Comparison of ENCODE assay signal across 9 cellular contexts in the genomic region with DNA sequence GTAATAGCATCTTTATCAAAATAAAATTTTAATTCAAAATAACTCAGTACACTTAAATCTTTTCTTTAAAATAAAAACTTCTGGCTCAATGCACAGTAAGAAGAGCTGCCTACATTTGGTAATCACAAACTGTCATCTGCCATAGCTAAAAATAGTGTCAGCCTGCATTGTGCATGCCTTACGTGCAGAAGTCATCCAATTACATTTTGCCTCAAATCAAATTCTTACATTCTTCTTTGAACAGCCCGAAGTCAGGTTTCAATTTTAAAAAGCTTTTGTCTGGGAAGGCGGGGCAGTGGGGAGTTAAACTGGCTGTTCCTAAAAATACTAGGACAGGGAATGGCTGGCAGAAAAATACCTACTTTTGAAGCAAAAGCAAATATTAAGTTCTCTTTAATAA. TPM values are rescaled to one million over a fixed set of nuclear protein-coding genes. Genes with fewer than 3 reads are reported as not detected.
DNase-seq lines count a peak whose midpoint lies in the region; ATAC-seq, FAIRE-seq and TF ChIP-seq lines count a peak whose summit lies in the region.
"Had no signal": no experiment of that assay in that cellular context is flagged by ENCODE, and none has a peak within 500 bp of the region (broad histone marks: within the 10 kb centered on the region; RNA-seq: fewer than 3 reads in every experiment).

No MANE protein-coding gene starts in this region.

- TF ChIP-seq CTCF in Panc1 (IDR thresholded peaks at IDR 0.05) (no peak), fibroblast of mammary gland (conservative IDR thresholded peaks at IDR 0.05; ENCODE audit: control insufficient read depth, insufficient read depth, low read depth, low read length) (no peak), kidney (IDR thresholded peaks at IDR 0.05; ENCODE audit: borderline replicate concordance, extremely low read depth, insufficient read depth) (no peak)

- H3K36me3 ChIP-seq in ACC112 (ENCODE audit: insufficient read depth, low read length) (no peaks in the 10 kb centered on the region), Panc1 (ENCODE audit: control insufficient read depth, insufficient read depth, low read length) (no peaks in the 10 kb centered on the region; the same call in 1 of the 2 replicates), kidney (ENCODE audit: control insufficient read depth in 1 of 2, insufficient read depth in 2 of 2, low read length in 2 of 2) (no peaks in the 10 kb centered on the region)

- BruUV-seq in Panc1 (replicated peaks; lab: Mats Ljungman, UMichigan) = no TSS peak

- ATAC-seq in GM21786 (IDR thresholded peaks at IDR 0.05; ENCODE audit: unreplicated experiment) = peak; percentile 52
- peak; percentile 28; the same call in 1 of the 2 replicates for ATAC-seq in Panc1
- no peak for ATAC-seq in HG02798 (IDR thresholded peaks at IDR 0.05; ENCODE audit: poor library complexity, unreplicated experiment)

- H3K27ac ChIP-seq in ACC112 (ENCODE audit: low read depth, low read length) = peak overlapping the region; percentile 20
- peak overlapping the region; percentile 75 for H3K27ac ChIP-seq in Panc1 (ENCODE audit: low read length)
- H3K27ac ChIP-seq in kidney (ENCODE audit: low read depth in 2 of 2, low read length in 2 of 2) = no peak overlapping the region

- no peak for FAIRE-seq in kidney (lab: Jason Lieb, UNC)

- peaks cover 96% of the 10 kb centered on the region for H3K79me2 ChIP-seq in ACC112 (ENCODE audit: control insufficient read depth, insufficient read depth, low read length, unreplicated experiment)

- no peaks in the 10 kb centered on the region for H3K27me3 ChIP-seq in ACC112 (ENCODE audit: insufficient read depth, low read length)
- no peaks in the 10 kb centered on the region for H3K27me3 ChIP-seq in Panc1 (ENCODE audit: control insufficient read depth, insufficient read depth, low read length)

- H3K4me1 ChIP-seq in ACC112 (ENCODE audit: control insufficient read depth, insufficient read depth, low read length, unreplicated experiment) (peaks cover 66% of the 10 kb centered on the region), Panc1 (ENCODE audit: control insufficient read depth, insufficient read depth, low read length) (peaks cover 93% of the 10 kb centered on the region), kidney (ENCODE audit: control insufficient read depth in 1 of 2, insufficient read depth in 1 of 2, low read depth in 1 of 2, low read length in 2 of 2) (peaks cover 0 to 8% of the 10 kb centered on the region in 2 donors)

- CTCF ChIA-PET in Panc1 (lab: Charles Lee) = no interaction called here

- DNase-seq in Panc1 (ENCODE audit: low read depth, low spot score) = no peak
- DNase-seq in fibroblast of mammary gland (ENCODE audit: low read depth) = peak; percentile 75
- DNase-seq in islet precursor cell = no peak
- DNase-seq in activated T-cell treated with anti-CD3 and anti-CD28 coated beads, Interleukin-2, amount 50 U/mL, for 48 hours = no peak
- DNase-seq in kidney = no peak
- DNase-seq: immature natural killer cell had no signal

- intact Hi-C loops in Panc1 (cut with micrococcal nuclease; ENCODE audit: unreplicated experiment) = no loop called here
- intact Hi-C loops in kidney (cut with DNase I) = no loop called here

- H3K4me3 ChIP-seq in ACC112 (ENCODE audit: low read depth, low read length) (peak overlapping the region; percentile 31), Panc1 (ENCODE audit: low read depth in 2 of 2, low read length in 2 of 2) (peak overlapping the region in 1 of 2 experiments; percentile 12; a peak in 1 of 4 replicates), fibroblast of mammary gland (ENCODE audit: control insufficient read depth, low read depth, low read length) (no peak overlapping the region), kidney (ENCODE audit: low read length in 2 of 2) (no peak overlapping the region)

- in situ Hi-C loops in Panc1 (cut with HindIII; ENCODE audit: low pct_unique_long_range_greater_than_20kb, low sequenced_read_pairs) = no loop called here

- POLR2A ChIA-PET in Panc1 (lab: Charles Lee) = no interaction called here

- no peak overlapping the region for H2AFZ ChIP-seq in ACC112 (ENCODE audit: low read length, unreplicated experiment)

- H3K9me3 ChIP-seq in Panc1 (ENCODE audit: control insufficient read depth, insufficient read depth, low read depth, low read length) = no peaks in the 10 kb centered on the region
- H3K9me3 ChIP-seq in kidney (ENCODE audit: control insufficient read depth in 1 of 2, low read length in 2 of 2) = no peaks in the 10 kb centered on the region

- no peak overlapping the region for H3K9ac ChIP-seq in kidney (ENCODE audit: low read length in 2 of 2)

RNA-seq across cellular contexts. Expression of gene RTN4, which starts 51.1 kb away (rescaled TPM):
- total RNA-seq in Panc1 (2021; ENCODE audit: unreplicated experiment) (513 TPM), kidney (296 TPM)
- 447 TPM for polyA plus RNA-seq in Panc1 (2012; ENCODE audit: insufficient read length)
- polyA plus RNA-seq in kidney (ENCODE audit: insufficient read depth, low read depth, low replicate concordance) = 329 TPM

Comparison
In these comparisons a context has a peak if more than half of its experiments do, and no peak if none do; other contexts are left out.
1. H3K27ac ChIP-seq: peak in ACC112 (single experiment) and Panc1 (single experiment); none in kidney (0 of 2).